Comparison of ENCODE assay signal across 13 cellular contexts in genomic region chr11:78365381-78365792, GRCh38. TPM values are rescaled to one million over a fixed set of nuclear protein-coding genes. Genes with fewer than 3 reads are reported as not detected.
DNase-seq lines count a peak whose midpoint lies in the region; TF ChIP-seq lines count a peak whose summit lies in the region.
"Had no signal": no experiment of that assay in that cellular context is flagged by ENCODE, and none has a peak within 500 bp of the region (broad histone marks: within the 10 kb centered on the region; RNA-seq: fewer than 3 reads in every experiment).

No MANE protein-coding gene starts in this region.

- H3K4me3 Mint-ChIP-seq in endodermal cell = peak overlapping the region; percentile 25
- H3K4me3 Mint-ChIP-seq in neural progenitor cell = peak overlapping the region; percentile 47
- H3K4me3 Mint-ChIP-seq in CD4-positive, alpha-beta memory T cell = no peak overlapping the region

- H3F3A ChIP-seq in neural progenitor cell (ENCODE audit: low read depth) (peaks cover 38% of the 10 kb centered on the region), MM.1S (ENCODE audit: insufficient read depth, low read length) (no peaks in the 10 kb centered on the region)

- peaks cover 77% of the 10 kb centered on the region for H3K79me2 ChIP-seq in neural progenitor cell (ENCODE audit: low read depth)
- 0 out of 2 replicates have a peak, but pooled peaks cover 3% of the 10 kb centered on the region for H3K79me2 ChIP-seq in MM.1S (ENCODE audit: low read length)

- WGBS in endodermal cell (ENCODE audit: insufficient coverage in 1 of 2, insufficient read length in 1 of 2), 2 experiments = 40 to 50% methylated on average over 1 to 2 of the region's 2 CpGs

- DNase-seq in GM03348 (ENCODE audit: low spot score) (peak; percentile 76), NCI-H69 (lab: John Stamatoyannopoulos, UW) (peak; percentile 78), endodermal cell (peak; percentile 91), neural progenitor cell (ENCODE audit: low spot score) (peak; percentile 94), MM.1S (no peak), NCI-H1417 treated with DMSO at 0.1 percent for 48 hours (lab: John Stamatoyannopoulos, UW) (no peak), ascending aorta (ENCODE audit: low spot score in 2 of 2) (no peak)
- DNase-seq in CD4-positive, alpha-beta memory T cell = no peak
- DNase-seq: activated CD4-positive, alpha-beta T cell treated with anti-CD3 and anti-CD28 coated beads for 1 hour; erythroblast; MV-4-11; transverse colon had no signal

- POLR2A ChIA-PET in CD4-positive, alpha-beta memory T cell (lab: Charles Lee; ENCODE audit: partially characterized antibody) = no interaction called here

- H3K27ac Mint-ChIP-seq in endodermal cell (peak overlapping the region; percentile 96), neural progenitor cell (no peak overlapping the region)
- H3K27ac Mint-ChIP-seq in CD4-positive, alpha-beta memory T cell = no peak overlapping the region
- H3K27ac Mint-ChIP-seq: activated naive CD4-positive, alpha-beta T cell treated with anti-CD3 and anti-CD28 coated beads, Interleukin-2, amount 50 U/mL, for 72 hours had no signal

- CTCF ChIA-PET in CD4-positive, alpha-beta memory T cell (lab: Charles Lee; ENCODE audit: partially characterized antibody) = no interaction called here

- no peaks in the 10 kb centered on the region for H3K27me3 ChIP-seq in endodermal cell (ENCODE audit: control insufficient read depth, insufficient read depth, low read length, poor library complexity, severe bottlenecking)
- H3K27me3 ChIP-seq in neural progenitor cell = no peaks in the 10 kb centered on the region
- H3K27me3 ChIP-seq in MM.1S (replicated peaks; ENCODE audit: insufficient read depth, low read length) = no peaks in the 10 kb centered on the region
- H3K27me3 ChIP-seq in CD4-positive, alpha-beta memory T cell (ENCODE audit: insufficient read depth, low read length) = no peaks in the 10 kb centered on the region
- no peaks in the 10 kb centered on the region for H3K27me3 ChIP-seq in ascending aorta
- H3K27me3 ChIP-seq: transverse colon had no signal

- H3K27ac ChIP-seq in endodermal cell (ENCODE audit: low read depth, low read length) = peak overlapping the region; percentile 50
- H3K27ac ChIP-seq in neural progenitor cell = peak overlapping the region; percentile 94
- no peak overlapping the region for H3K27ac ChIP-seq in MM.1S (ENCODE audit: low read length)
- no peak overlapping the region for H3K27ac ChIP-seq in CD4-positive, alpha-beta memory T cell (ENCODE audit: low read depth, low read length)
- no peak overlapping the region for H3K27ac ChIP-seq in ascending aorta
- H3K27ac ChIP-seq: transverse colon had no signal

- no peaks in the 10 kb centered on the region for H3K27me3 Mint-ChIP-seq in endodermal cell (ENCODE audit: insufficient read depth)
- no peaks in the 10 kb centered on the region for H3K27me3 Mint-ChIP-seq in neural progenitor cell (ENCODE audit: insufficient read depth, low read depth)
- no peaks in the 10 kb centered on the region for H3K27me3 Mint-ChIP-seq in CD4-positive, alpha-beta memory T cell

- H3K36me3 Mint-ChIP-seq in endodermal cell (ENCODE audit: low read depth) (peaks cover 5% of the 10 kb centered on the region), neural progenitor cell (no peaks in the 10 kb centered on the region)
- no peaks in the 10 kb centered on the region for H3K36me3 Mint-ChIP-seq in CD4-positive, alpha-beta memory T cell
- H3K36me3 Mint-ChIP-seq: activated naive CD4-positive, alpha-beta T cell treated with anti-CD3 and anti-CD28 coated beads, Interleukin-2, amount 50 U/mL, for 72 hours had no signal

- peak overlapping the region; percentile 63 for H3K4me3 ChIP-seq in endodermal cell (ENCODE audit: low read length)
- peak overlapping the region; percentile 23 for H3K4me3 ChIP-seq in neural progenitor cell
- H3K4me3 ChIP-seq in MM.1S (ENCODE audit: low read length) = no peak overlapping the region
- H3K4me3 ChIP-seq in CD4-positive, alpha-beta memory T cell (ENCODE audit: low read length in 2 of 2) = no peak overlapping the region
- no peak overlapping the region for H3K4me3 ChIP-seq in ascending aorta
- H3K4me3 ChIP-seq: transverse colon had no signal

- peaks cover 28% of the 10 kb centered on the region for H3K4me1 Mint-ChIP-seq in endodermal cell
- H3K4me1 Mint-ChIP-seq in neural progenitor cell = peaks cover 18% of the 10 kb centered on the region
- no peaks in the 10 kb centered on the region for H3K4me1 Mint-ChIP-seq in CD4-positive, alpha-beta memory T cell

- H3K9ac ChIP-seq in endodermal cell (ENCODE audit: extremely low read depth, low read length, poor library complexity, severe bottlenecking) (peak overlapping the region; percentile 8), neural progenitor cell (no peak overlapping the region), MM.1S (ENCODE audit: low read length) (no peak overlapping the region)

- intact Hi-C loops in CD4-positive, alpha-beta memory T cell (cut with micrococcal nuclease) = no loop called here
- intact Hi-C loops in ascending aorta (cut with DNase I) = no loop called here

- H3K9me3 Mint-ChIP-seq in endodermal cell = no peaks in the 10 kb centered on the region
- H3K9me3 Mint-ChIP-seq in neural progenitor cell = no peaks in the 10 kb centered on the region
- H3K9me3 Mint-ChIP-seq in CD4-positive, alpha-beta memory T cell = no peaks in the 10 kb centered on the region
- H3K9me3 Mint-ChIP-seq: activated naive CD4-positive, alpha-beta T cell treated with anti-CD3 and anti-CD28 coated beads, Interleukin-2, amount 50 U/mL, for 72 hours had no signal

- H3K36me3 ChIP-seq in endodermal cell (ENCODE audit: control insufficient read depth, insufficient read depth, low read length) = no peaks in the 10 kb centered on the region
- no peaks in the 10 kb centered on the region for H3K36me3 ChIP-seq in neural progenitor cell
- H3K36me3 ChIP-seq in MM.1S (replicated peaks; ENCODE audit: insufficient read depth, low read length) = no peaks in the 10 kb centered on the region
- H3K36me3 ChIP-seq in CD4-positive, alpha-beta memory T cell (ENCODE audit: insufficient read depth, low read length) = no peaks in the 10 kb centered on the region
- no peaks in the 10 kb centered on the region for H3K36me3 ChIP-seq in ascending aorta
- H3K36me3 ChIP-seq: transverse colon had no signal

- no peak for TF ChIP-seq CTCF in endodermal cell (conservative IDR thresholded peaks at IDR 0.05)
- no peak for TF ChIP-seq CTCF in neural progenitor cell (IDR thresholded peaks at IDR 0.05)
- TF ChIP-seq CTCF in MM.1S (IDR thresholded peaks at IDR 0.05; ENCODE audit: low read length) = no peak
- TF ChIP-seq CTCF in ascending aorta (IDR thresholded peaks at IDR 0.05) = no peak

- H3K4me1 ChIP-seq in endodermal cell (ENCODE audit: control insufficient read depth, insufficient read depth, low read length) (peaks cover 3% of the 10 kb centered on the region), neural progenitor cell (peaks cover 42% of the 10 kb centered on the region), MM.1S (ENCODE audit: low read length) (no peaks in the 10 kb centered on the region), ascending aorta (peaks cover 0 to 19% of the 10 kb centered on the region in 2 donors)
- H3K4me1 ChIP-seq in CD4-positive, alpha-beta memory T cell (ENCODE audit: insufficient read depth, low read length) = no peaks in the 10 kb centered on the region

- peaks cover 12% of the 10 kb centered on the region for H4K20me1 ChIP-seq in neural progenitor cell (ENCODE audit: low read depth)
- no peaks in the 10 kb centered on the region for H4K20me1 ChIP-seq in MM.1S (ENCODE audit: insufficient read depth, low read length)

- no peaks in the 10 kb centered on the region for H3K9me3 ChIP-seq in endodermal cell (ENCODE audit: control insufficient read depth, low read length)
- H3K9me3 ChIP-seq in neural progenitor cell (ENCODE audit: low read depth) = no peaks in the 10 kb centered on the region
- H3K9me3 ChIP-seq in MM.1S (replicated peaks; ENCODE audit: insufficient read depth, low read length) = no peaks in the 10 kb centered on the region
- H3K9me3 ChIP-seq in CD4-positive, alpha-beta memory T cell (ENCODE audit: control insufficient read depth in 1 of 2, low read length in 2 of 2) = no peaks in the 10 kb centered on the region
- peaks cover 0 to 4% of the 10 kb centered on the region in 2 donors for H3K9me3 ChIP-seq in ascending aorta
- H3K9me3 ChIP-seq: transverse colon had no signal

- peak overlapping the region; percentile 73 for H3K4me2 ChIP-seq in neural progenitor cell
- no peak overlapping the region for H3K4me2 ChIP-seq in MM.1S (ENCODE audit: low read depth, low read length)

- no peaks in the 10 kb centered on the region for H3K9me2 ChIP-seq in MM.1S (replicated peaks; ENCODE audit: insufficient read depth, low read length)

- H2AFZ ChIP-seq in neural progenitor cell (replicated peaks) (no peak overlapping the region), MM.1S (ENCODE audit: low read length) (no peak overlapping the region)

RNA-seq across cellular contexts. Expression of gene GAB2, which starts 52.2 kb away (rescaled TPM):
- total RNA-seq in endodermal cell (10 to 100 TPM; 26.9 to 62.8 TPM), neural progenitor cell (ENCODE audit: low replicate concordance) (11.1 and 21.6 TPM in 2 replicates), ascending aorta (21.6 TPM)
- polyA plus RNA-seq in endodermal cell (2013, experiment 1 of 2) = 23.2 TPM
- polyA plus RNA-seq in endodermal cell (2013, experiment 2 of 2) = 27.1 TPM
- total RNA-seq in CD4-positive, alpha-beta memory T cell = 1 to 10 TPM; 5.5 to 6.7 TPM
- polyA plus RNA-seq in CD4-positive, alpha-beta memory T cell = under 1 TPM; 0.05 to 0.73 TPM

Comparison
In these comparisons a context has a peak if more than half of its experiments do, and no peak if none do; other contexts are left out.
1. DNase-seq: peak in GM03348 (single experiment), NCI-H69 (single experiment), endodermal cell (single experiment) and neural progenitor cell (single experiment); none in MM.1S (single experiment), NCI-H1417 treated with DMSO at 0.1 percent for 48 hours (single experiment), CD4-positive, alpha-beta memory T cell (0 of 5) and ascending aorta (0 of 2).
2. H3K27ac ChIP-seq: peak in endodermal cell (single experiment) and neural progenitor cell (single experiment); none in MM.1S (single experiment), CD4-positive, alpha-beta memory T cell (single experiment) and ascending aorta (0 of 2).
3. H3K4me3 ChIP-seq: peak in endodermal cell (single experiment) and neural progenitor cell (single experiment); none in MM.1S (single experiment), CD4-positive, alpha-beta memory T cell (0 of 2) and ascending aorta (0 of 2).
4. H3K4me3 Mint-ChIP-seq: peak in endodermal cell (single experiment) and neural progenitor cell (single experiment); none in CD4-positive, alpha-beta memory T cell (0 of 8).